Comparison of ENCODE assay signal across 2 cellular contexts in genomic region chr5:75514323-75514722, GRCh38.
TF ChIP-seq lines count a peak whose summit lies in the region.

No MANE protein-coding gene starts in this region.

TF ChIP-seq in SK-N-SH, 30 proteins besides CTCF, POLR2A, EP300 and RAD21 (continued from another document):
- TF ChIP-seq CHD2 (IDR thresholded peaks at IDR 0.05; ENCODE audit: low read length, partially characterized antibody) (no peak), TCF12 (IDR thresholded peaks at IDR 0.05) (no peak), RCOR1 (IDR thresholded peaks at IDR 0.05; ENCODE audit: low read length) (no peak), ZBTB33 (IDR thresholded peaks at IDR 0.05; ENCODE audit: borderline replicate concordance, low read depth) (no peak), GABPA (IDR thresholded peaks at IDR 0.05; ENCODE audit: low read depth) (no peak), MEF2A (IDR thresholded peaks at IDR 0.05; ENCODE audit: borderline replicate concordance, low read depth) (no peak), ELF1 (IDR thresholded peaks at IDR 0.05) (no peak), EZH2phosphoT487 (IDR thresholded peaks at IDR 0.05; ENCODE audit: borderline replicate concordance, low read depth) (no peak), FOXJ3 (CRISPR knock-in tag; IDR thresholded peaks at IDR 0.05) (no peak), TAF1 (IDR thresholded peaks at IDR 0.05; ENCODE audit: borderline replicate concordance, low read depth, low read length) (no peak), RFX5 (IDR thresholded peaks at IDR 0.05; ENCODE audit: low read length) (no peak), USF2 (IDR thresholded peaks at IDR 0.05; ENCODE audit: borderline replicate concordance, low read depth, low read length) (no peak), MAX (IDR thresholded peaks at IDR 0.05; ENCODE audit: low read depth) (no peak)

TF ChIP-seq in SK-N-SH treated with all-trans-retinoic acid at 6 μM for 48 hours, 23 proteins besides CTCF, POLR2A, EP300 and RAD21 (continued from another document):
- TF ChIP-seq CSRNP3 (CRISPR knock-in tag; IDR thresholded peaks at IDR 0.05) (no peak), ISL1 (CRISPR knock-in tag; IDR thresholded peaks at IDR 0.05) (no peak), PPARA (CRISPR knock-in tag; IDR thresholded peaks at IDR 0.05; ENCODE audit: borderline replicate concordance) (no peak), ESRRG (CRISPR knock-in tag; IDR thresholded peaks at IDR 0.05) (no peak), OSR1 (CRISPR knock-in tag; IDR thresholded peaks at IDR 0.05) (no peak), GLIS3 (CRISPR knock-in tag; IDR thresholded peaks at IDR 0.05) (no peak), ZNF8 (CRISPR knock-in tag; IDR thresholded peaks at IDR 0.05) (no peak), POU6F1 (CRISPR knock-in tag; IDR thresholded peaks at IDR 0.05; ENCODE audit: borderline replicate concordance, low read depth) (no peak), CSDC2 (CRISPR knock-in tag; IDR thresholded peaks at IDR 0.05) (no peak), RARB (CRISPR knock-in tag; IDR thresholded peaks at IDR 0.05) (no peak), TCF4 (CRISPR knock-in tag; IDR thresholded peaks at IDR 0.05; ENCODE audit: borderline replicate concordance) (no peak), CREB5 (CRISPR knock-in tag; IDR thresholded peaks at IDR 0.05; ENCODE audit: low read depth) (no peak)
